31 cellular contexts compared by ENCODE assay signal in genomic region chr4:22713841-22714240, GRCh38. TPM values are rescaled to one million over a fixed set of nuclear protein-coding genes. Genes with fewer than 3 reads are reported as not detected.
DNase-seq lines count a peak whose midpoint lies in the region; ATAC-seq, FAIRE-seq and TF ChIP-seq lines count a peak whose summit lies in the region.
"Had no signal": no experiment of that assay in that cellular context is flagged by ENCODE, and none has a peak within 500 bp of the region (broad histone marks: within the 10 kb centered on the region; RNA-seq: fewer than 3 reads in every experiment).

No MANE protein-coding gene starts in this region.

- ATAC-seq in body of pancreas, result peak; percentile 6
- ATAC-seq in GM18858 (IDR thresholded peaks at IDR 0.05; ENCODE audit: unreplicated experiment), result no peak
- no peak for ATAC-seq in stimulated activated naive CD8-positive, alpha-beta T cell treated with anti-CD3 and anti-CD28 coated beads, Interleukin-15, Interleukin-2, amounts not matched to agents 100 U/mL and 50 U/mL, for 24 hours
- ATAC-seq: GM12878 had no signal

- no peaks in the 10 kb centered on the region for H3K36me3 ChIP-seq in body of pancreas (replicated peaks in 1 of 2; ENCODE audit: insufficient read depth in 1 of 2, low read depth in 2 of 2)
- H3K36me3 ChIP-seq in kidney (ENCODE audit: control insufficient read depth in 1 of 2, insufficient read depth in 2 of 2, low read length in 2 of 2), result no peaks in the 10 kb centered on the region
- no peaks in the 10 kb centered on the region for H3K36me3 ChIP-seq in smooth muscle cell (ENCODE audit: low read depth)
- H3K36me3 ChIP-seq: BE2C, BLaER1 had no signal

- H3K27ac ChIP-seq in body of pancreas (no peak overlapping the region), kidney (ENCODE audit: low read depth in 2 of 2, low read length in 2 of 2) (peak overlapping the region; percentile 33 to 56), smooth muscle cell (ENCODE audit: low read depth) (no peak overlapping the region)
- H3K27ac ChIP-seq: BLaER1 had no signal

- FAIRE-seq in kidney (lab: Jason Lieb, UNC), result peak; percentile 8
- FAIRE-seq: A204.1, GM12878, GM12892, GM18507, GM19239 had no signal

- no peak overlapping the region for H3K9ac ChIP-seq in kidney (ENCODE audit: low read length in 2 of 2)
- H3K9ac ChIP-seq in smooth muscle cell (ENCODE audit: low read depth), result no peak overlapping the region
- H3K9ac ChIP-seq: BLaER1 had no signal

- 8 to 30% methylated on average over 1 of the region's 1 CpG for WGBS in body of pancreas, 2 donors
- WGBS in smooth muscle cell (ENCODE audit: low lambda C conversion rate), result 95% methylated on average over 1 of the region's 1 CpG

- peaks cover 6% of the 10 kb centered on the region for H3K4me1 ChIP-seq in body of pancreas
- H3K4me1 ChIP-seq in kidney (ENCODE audit: control insufficient read depth in 1 of 2, insufficient read depth in 1 of 2, low read depth in 1 of 2, low read length in 2 of 2), result peaks cover 7 to 9% of the 10 kb centered on the region in 2 donors
- H3K4me1 ChIP-seq in smooth muscle cell (ENCODE audit: low read depth), result no peaks in the 10 kb centered on the region
- H3K4me1 ChIP-seq: BE2C, BLaER1 had no signal

- DNase-seq in body of pancreas, result no peak
- DNase-seq in kidney, result no peak
- DNase-seq in smooth muscle cell (lab: John Stamatoyannopoulos, UW; ENCODE audit: unreplicated experiment), result no peak
- DNase-seq in stimulated activated naive CD8-positive, alpha-beta T cell treated with anti-CD3 and anti-CD28 coated beads, Interleukin-15, Interleukin-2, amounts not matched to agents 100 U/mL and 50 U/mL, for 24 hours, result no peak
- DNase-seq: 8988T; ACHN; BE2C; C1 segment of cervical spinal cord; CD4-positive, alpha-beta memory T cell; CD4-positive, CD25-positive, alpha-beta regulatory T cell; CD8-positive, alpha-beta memory T cell; COR-L47; DMS 273 treated with DMSO at 0.1 percent for 48 hours; DMS153; DMS53; DMS79; DND-41; EL; GDM1 had no signal

- H3K79me2 ChIP-seq in smooth muscle cell (ENCODE audit: low read depth), result no peaks in the 10 kb centered on the region

- no peaks in the 10 kb centered on the region for H3K27me3 ChIP-seq in body of pancreas
- no peaks in the 10 kb centered on the region for H3K27me3 ChIP-seq in smooth muscle cell (ENCODE audit: low read depth)
- H3K27me3 ChIP-seq: BE2C, BLaER1 had no signal

- peak overlapping the region; percentile 17 for H2AFZ ChIP-seq in smooth muscle cell (ENCODE audit: low read depth)

- TF ChIP-seq POLR2A in body of pancreas (IDR thresholded peaks at IDR 0.05), result no peak

- H3K9me3 ChIP-seq in body of pancreas, result no peaks in the 10 kb centered on the region
- H3K9me3 ChIP-seq in kidney (ENCODE audit: control insufficient read depth in 1 of 2, low read length in 2 of 2), result no peaks in the 10 kb centered on the region
- H3K9me3 ChIP-seq in smooth muscle cell (replicated peaks; ENCODE audit: low read depth), result no peaks in the 10 kb centered on the region
- H3K9me3 ChIP-seq: BE2C, BLaER1 had no signal

- H3K4me2 ChIP-seq in smooth muscle cell, result no peak overlapping the region
- H3K4me2 ChIP-seq: BLaER1 had no signal

- H3K4me3 ChIP-seq in body of pancreas, result no peak overlapping the region
- H3K4me3 ChIP-seq in kidney (ENCODE audit: low read length in 2 of 2), result peak overlapping the region; percentile 62 to 68
- H3K4me3 ChIP-seq in smooth muscle cell, result no peak overlapping the region
- H3K4me3 ChIP-seq: BLaER1, GM12878 had no signal

- intact Hi-C loops in body of pancreas (cut with DNase I), result no loop called here
- intact Hi-C loops in kidney (cut with DNase I), result no loop called here

- no peaks in the 10 kb centered on the region for H4K20me1 ChIP-seq in smooth muscle cell (ENCODE audit: low read depth)
- H4K20me1 ChIP-seq: BLaER1 had no signal

- no peaks in the 10 kb centered on the region for H3F3A ChIP-seq in smooth muscle cell (ENCODE audit: low read depth)

- TF ChIP-seq CTCF in body of pancreas (IDR thresholded peaks at IDR 0.05) (no peak), kidney (IDR thresholded peaks at IDR 0.05; ENCODE audit: borderline replicate concordance, extremely low read depth, insufficient read depth) (no peak), smooth muscle cell (IDR thresholded peaks at IDR 0.05; ENCODE audit: borderline replicate concordance, insufficient read depth, poor library complexity, severe bottlenecking) (no peak)

RNA-seq across cellular contexts. Expression of gene GBA3, which starts 21.1 kb away (rescaled TPM):
- total RNA-seq in body of pancreas (under 1 TPM in 1 of 2 donors, not detected in 1; 0.26 TPM), kidney (40.9 TPM), smooth muscle cell (not detected in 2 replicates)
- polyA plus RNA-seq in kidney (ENCODE audit: insufficient read depth, low read depth, low replicate concordance) (59.0 TPM), smooth muscle cell (not detected in 2 replicates)
- total RNA-seq: A673; CD4-positive, alpha-beta memory T cell; CD4-positive, CD25-positive, alpha-beta regulatory T cell; CD8-positive, alpha-beta memory T cell; Daoy; G401 had no signal
- polyA plus RNA-seq: AG04450; CD14-positive monocyte; CD4-positive, alpha-beta memory T cell; CD4-positive, CD25-positive, alpha-beta regulatory T cell; CD8-positive, alpha-beta memory T cell had no signal

Comparison
In these comparisons a context has a peak if more than half of its experiments do, and no peak if none do; other contexts are left out.
1. H3K27ac ChIP-seq: peak in kidney (2 of 2); none in body of pancreas (0 of 4) and smooth muscle cell (single experiment).
2. H3K4me3 ChIP-seq: peak in kidney (2 of 2); none in body of pancreas (0 of 2) and smooth muscle cell (single experiment).
3. RNA of gene GBA3, which starts 21.1 kb away (total RNA-seq): 40.9 TPM in kidney (single experiment); 0.26 TPM in body of pancreas and not detected in smooth muscle cell; every median in the first group is over 10 times any median in the second.